13 cellular contexts compared by ENCODE assay signal in genomic region chr4:7877131-7877530, GRCh38.
DNase-seq lines count a peak whose midpoint lies in the region; ATAC-seq, FAIRE-seq and TF ChIP-seq lines count a peak whose summit lies in the region.
"Had no signal": no experiment of that assay in that cellular context is flagged by ENCODE, and none has a peak within 500 bp of the region (broad histone marks: within the 10 kb centered on the region; RNA-seq: fewer than 3 reads in every experiment).

No MANE protein-coding gene starts in this region.

- dilution Hi-C loops in IMR-90 (cut with HindIII; ENCODE audit: low sequenced_read_pairs, unreplicated experiment), result no loop called here

- no peak overlapping the region for H4K91ac ChIP-seq in IMR-90 (ENCODE audit: insufficient read depth, low read depth, low read length)

- H3K79me1 ChIP-seq in IMR-90 (ENCODE audit: low read depth in 1 of 2, low read length in 2 of 2), result peaks cover 9 to 72% of the 10 kb centered on the region in 2 experiments

- BruUV-seq in IMR-90 (replicated peaks; lab: Mats Ljungman, UMichigan), result no TSS peak

- WGBS in IMR-90 (ENCODE audit: extremely low coverage in 2 of 2, insufficient read length in 1 of 2), 2 experiments, result 87% methylated on average over 3 of the region's 5 CpGs; no CpG with 5 or more reads in 1 of the 2 experiments

- no peaks in the 10 kb centered on the region for H3K27me3 Mint-ChIP-seq in T-helper 2 cell treated with Interferon-gamma antibody and Interleukin-4, amounts not matched to agents 5 μg/mL and 100 μg/mL, for 36 hours (ENCODE audit: low read depth)
- no peaks in the 10 kb centered on the region for H3K27me3 Mint-ChIP-seq in osteocyte (ENCODE audit: unreplicated experiment)
- peaks cover 5% of the 10 kb centered on the region for H3K27me3 Mint-ChIP-seq in neural progenitor cell (ENCODE audit: insufficient read depth, low read depth)

- H3K4me3 Mint-ChIP-seq in T-helper 2 cell treated with Interferon-gamma antibody and Interleukin-4, amounts not matched to agents 5 μg/mL and 100 μg/mL, for 36 hours, result peak overlapping the region; percentile 65
- no peak overlapping the region for H3K4me3 Mint-ChIP-seq in osteocyte (ENCODE audit: unreplicated experiment)
- H3K4me3 Mint-ChIP-seq in neural progenitor cell, result no peak overlapping the region

- TF ChIP-seq POLR2A in IMR-90 (IDR thresholded peaks at IDR 0.05; ENCODE audit: low read depth, low read length), result no peak

- peaks cover 6% of the 10 kb centered on the region for H3K79me2 ChIP-seq in neural progenitor cell (ENCODE audit: low read depth)

- ATAC-seq in IMR-90 (ENCODE audit: low read depth) (no peak), HG02798 (IDR thresholded peaks at IDR 0.05; ENCODE audit: poor library complexity, unreplicated experiment) (no peak)

- no peak overlapping the region for H4K5ac ChIP-seq in IMR-90 (ENCODE audit: low read depth, low read length)

- H3K4me1 Mint-ChIP-seq in T-helper 2 cell treated with Interferon-gamma antibody and Interleukin-4, amounts not matched to agents 5 μg/mL and 100 μg/mL, for 36 hours (ENCODE audit: low read depth), result peaks cover 37% of the 10 kb centered on the region
- H3K4me1 Mint-ChIP-seq in osteocyte (ENCODE audit: unreplicated experiment) (peaks cover 81% of the 10 kb centered on the region), neural progenitor cell (peaks cover 17% of the 10 kb centered on the region)

- no peak for DNase-seq in T-helper 2 cell treated with Interferon-gamma antibody and Interleukin-4, amounts not matched to agents 5 μg/mL and 100 μg/mL, for 36 hours (ENCODE audit: low spot score)
- no peak for DNase-seq in T-helper 2 cell
- no peak for DNase-seq in IMR-90
- DNase-seq in effector memory CD4-positive, alpha-beta T cell, result no peak
- no peak for DNase-seq in osteocyte (ENCODE audit: extremely low spot score, unreplicated experiment)
- no peak for DNase-seq in HTR-8/SVneo (ENCODE audit: insufficient read length, low spot score)
- DNase-seq in neural progenitor cell (ENCODE audit: low spot score), result no peak
- DNase-seq: NCI-H446 treated with DMSO at 0.1 percent for 48 hours had no signal

- peaks cover 41% of the 10 kb centered on the region for H3K4me1 ChIP-seq in IMR-90 (ENCODE audit: control insufficient read depth, insufficient read depth, low read length)
- peaks cover 11% of the 10 kb centered on the region for H3K4me1 ChIP-seq in effector memory CD4-positive, alpha-beta T cell (ENCODE audit: control insufficient read depth, insufficient read depth, low read length, poor library complexity, severe bottlenecking)
- H3K4me1 ChIP-seq in neural progenitor cell, result no peaks in the 10 kb centered on the region

- peak overlapping the region; percentile 11; the same call in 1 of the 2 replicates for H3K18ac ChIP-seq in IMR-90 (ENCODE audit: low read depth, low read length)

- intact Hi-C loops in IMR-90 (cut with micrococcal nuclease), result loop anchor here (5.0 kb wide), 1 partner anchor 60 kb away; the partner anchor contains the start of gene AFAP1

- H3K9me3 Mint-ChIP-seq in T-helper 2 cell treated with Interferon-gamma antibody and Interleukin-4, amounts not matched to agents 5 μg/mL and 100 μg/mL, for 36 hours, result no peaks in the 10 kb centered on the region
- no peaks in the 10 kb centered on the region for H3K9me3 Mint-ChIP-seq in osteocyte (ENCODE audit: unreplicated experiment)
- peaks cover 5% of the 10 kb centered on the region for H3K9me3 Mint-ChIP-seq in neural progenitor cell

- FAIRE-seq in HTR-8/SVneo (lab: Jason Lieb, UNC), result no peak
- FAIRE-seq: A204.1, G401.6, keratinocyte had no signal

- H3K9me3 ChIP-seq in IMR-90 (ENCODE audit: control insufficient read depth, insufficient read depth, low read length) (no peaks in the 10 kb centered on the region), neural progenitor cell (ENCODE audit: low read depth) (no peaks in the 10 kb centered on the region)
- no peaks in the 10 kb centered on the region for H3K9me3 ChIP-seq in effector memory CD4-positive, alpha-beta T cell (ENCODE audit: control insufficient read depth, low read length)

- H2AFZ ChIP-seq in IMR-90 (replicated peaks; ENCODE audit: low read length, poor library complexity) (no peak overlapping the region), neural progenitor cell (replicated peaks) (no peak overlapping the region)

- in situ Hi-C loops in IMR-90 (cut with MboI; ENCODE audit: low sequenced_read_pairs), result no loop called here

- H3K56ac ChIP-seq in IMR-90 (ENCODE audit: extremely low read depth, insufficient read depth, low read length), result no peak overlapping the region

- H2BK20ac ChIP-seq in IMR-90 (ENCODE audit: low read depth, low read length), result no peak overlapping the region

- H3K14ac ChIP-seq in IMR-90 (replicated peaks; ENCODE audit: low read depth, low read length), result peak overlapping the region; percentile 18; the same call in 1 of the 2 replicates

- CTCF ChIA-PET in IMR-90 (lab: Yijun Ruan, JAX), result interaction anchor here (0.5 to 1.9 kb wide), 12 partner anchors 9 to 1272 kb away, joined by 3 to 6 read pairs (median 3); no protein-coding TSS in a partner anchor

- H4K8ac ChIP-seq in IMR-90 (ENCODE audit: low read depth in 2 of 2, low read length in 2 of 2), result peak overlapping the region in 1 of 2 experiments; percentile 29; a peak in 2 of 4 replicates

- H3K4ac ChIP-seq in IMR-90 (ENCODE audit: low read depth, low read length), result peak overlapping the region; percentile 47; the same call in 1 of the 2 replicates

- H3K27me3 ChIP-seq in IMR-90 (ENCODE audit: control insufficient read depth, insufficient read depth, low read length), result no peaks in the 10 kb centered on the region
- no peaks in the 10 kb centered on the region for H3K27me3 ChIP-seq in effector memory CD4-positive, alpha-beta T cell (replicated peaks; ENCODE audit: control insufficient read depth, insufficient read depth, low read length, poor library complexity, severe bottlenecking)
- no peaks in the 10 kb centered on the region for H3K27me3 ChIP-seq in neural progenitor cell

- peak overlapping the region; percentile 22; the same call in 1 of the 3 replicates for H2BK15ac ChIP-seq in IMR-90 (ENCODE audit: low read depth, low read length)

- peak overlapping the region; percentile 74; the same call in 1 of the 2 replicates for H2AK5ac ChIP-seq in IMR-90 (ENCODE audit: low read depth, low read length)

- H3K27ac ChIP-seq in IMR-90 (ENCODE audit: insufficient read depth, low read length) (no peak overlapping the region), neural progenitor cell (no peak overlapping the region)
- peak overlapping the region; percentile 56 for H3K27ac ChIP-seq in effector memory CD4-positive, alpha-beta T cell (ENCODE audit: insufficient read depth, low read length, poor library complexity, severe bottlenecking)
- H3K27ac ChIP-seq: KMS-11 had no signal

- peak overlapping the region; percentile 56 for H3K27ac Mint-ChIP-seq in T-helper 2 cell treated with Interferon-gamma antibody and Interleukin-4, amounts not matched to agents 5 μg/mL and 100 μg/mL, for 36 hours
- H3K27ac Mint-ChIP-seq in osteocyte (ENCODE audit: unreplicated experiment) (peak overlapping the region; percentile 68), neural progenitor cell (no peak overlapping the region)

- H4K20me1 ChIP-seq in IMR-90 (ENCODE audit: insufficient read depth, low read length) (peaks cover 73% of the 10 kb centered on the region), neural progenitor cell (ENCODE audit: low read depth) (peaks cover 9% of the 10 kb centered on the region)

- H3K4me2 ChIP-seq in IMR-90 (ENCODE audit: low read depth, low read length) (peak overlapping the region; percentile 81; the same call in 1 of the 2 replicates), neural progenitor cell (no peak overlapping the region)
- H3K4me2 ChIP-seq: KMS-11 had no signal

- H3K4me3 ChIP-seq in IMR-90 (ENCODE audit: insufficient read depth, low read depth, low read length), result no peak overlapping the region
- no peak overlapping the region for H3K4me3 ChIP-seq in effector memory CD4-positive, alpha-beta T cell (ENCODE audit: insufficient read depth, low read depth, low read length, poor library complexity, severe bottlenecking)
- no peak overlapping the region for H3K4me3 ChIP-seq in neural progenitor cell

- H3K9ac ChIP-seq in IMR-90 (ENCODE audit: low read depth, low read length) (no peak overlapping the region; the same call in 1 of the 2 replicates), neural progenitor cell (no peak overlapping the region)
- H3K9ac ChIP-seq: KMS-11 had no signal

- 0 out of 2 replicates have a peak overlapping the region, but pooled peaks have one; percentile 86 for H2BK120ac ChIP-seq in IMR-90 (ENCODE audit: low read depth, low read length)

- no peaks in the 10 kb centered on the region for H3K36me3 Mint-ChIP-seq in T-helper 2 cell treated with Interferon-gamma antibody and Interleukin-4, amounts not matched to agents 5 μg/mL and 100 μg/mL, for 36 hours (ENCODE audit: low read depth)
- H3K36me3 Mint-ChIP-seq in osteocyte (ENCODE audit: unreplicated experiment) (no peaks in the 10 kb centered on the region), neural progenitor cell (peaks cover 7% of the 10 kb centered on the region)

- H3K23ac ChIP-seq in IMR-90 (ENCODE audit: low read depth, low read length), result peak overlapping the region; percentile 55; the same call in 1 of the 2 replicates

- peak overlapping the region; percentile 74 for H2BK5ac ChIP-seq in IMR-90 (ENCODE audit: low read depth, low read length, poor library complexity, severe bottlenecking)

- POLR2A ChIA-PET in IMR-90 (lab: Charles Lee; ENCODE audit: unreplicated experiment), result no interaction called here

- H3K9me1 ChIP-seq in IMR-90 (ENCODE audit: insufficient read depth, low read length), result peaks cover 41% of the 10 kb centered on the region

- TF ChIP-seq RAD21 in IMR-90 (IDR thresholded peaks at IDR 0.05; ENCODE audit: low read length), result no peak

- no peak overlapping the region for H2AK9ac ChIP-seq in IMR-90 (replicated peaks; ENCODE audit: low read depth, low read length, poor library complexity)

- no peak for TF ChIP-seq CTCF in IMR-90 (conservative IDR thresholded peaks at IDR 0.05; ENCODE audit: low read depth, low read length)
- TF ChIP-seq CTCF in osteocyte (IDR thresholded peaks at IDR 0.05), result no peak
- no peak for TF ChIP-seq CTCF in neural progenitor cell (IDR thresholded peaks at IDR 0.05)

- H3K36me3 ChIP-seq in IMR-90 (ENCODE audit: control insufficient read depth, insufficient read depth, low read length), result peaks cover 2% of the 10 kb centered on the region
- no peaks in the 10 kb centered on the region for H3K36me3 ChIP-seq in effector memory CD4-positive, alpha-beta T cell (ENCODE audit: control insufficient read depth, insufficient read depth, low read length)
- no peaks in the 10 kb centered on the region for H3K36me3 ChIP-seq in neural progenitor cell

- H3F3A ChIP-seq in neural progenitor cell (ENCODE audit: low read depth), result no peaks in the 10 kb centered on the region

TF ChIP-seq in IMR-90, 13 proteins besides CTCF, POLR2A, EP300 and RAD21 (continues in another document):
- no peak for TF ChIP-seq MXI1 (IDR thresholded peaks at IDR 0.05; ENCODE audit: borderline replicate concordance, low read depth, low read length)
- no peak for TF ChIP-seq NFE2L2 (IDR thresholded peaks at IDR 0.05; ENCODE audit: low read depth, low read length)
- TF ChIP-seq FOS (IDR thresholded peaks at IDR 0.05; ENCODE audit: low read depth, low read length), result no peak
- no peak for TF ChIP-seq RFX5 (IDR thresholded peaks at IDR 0.05; ENCODE audit: low read depth, low read length)
- TF ChIP-seq BHLHE40 (IDR thresholded peaks at IDR 0.05; ENCODE audit: low read depth, low read length), result no peak
